8 cellular contexts compared by ENCODE assay signal in the genomic region with DNA sequence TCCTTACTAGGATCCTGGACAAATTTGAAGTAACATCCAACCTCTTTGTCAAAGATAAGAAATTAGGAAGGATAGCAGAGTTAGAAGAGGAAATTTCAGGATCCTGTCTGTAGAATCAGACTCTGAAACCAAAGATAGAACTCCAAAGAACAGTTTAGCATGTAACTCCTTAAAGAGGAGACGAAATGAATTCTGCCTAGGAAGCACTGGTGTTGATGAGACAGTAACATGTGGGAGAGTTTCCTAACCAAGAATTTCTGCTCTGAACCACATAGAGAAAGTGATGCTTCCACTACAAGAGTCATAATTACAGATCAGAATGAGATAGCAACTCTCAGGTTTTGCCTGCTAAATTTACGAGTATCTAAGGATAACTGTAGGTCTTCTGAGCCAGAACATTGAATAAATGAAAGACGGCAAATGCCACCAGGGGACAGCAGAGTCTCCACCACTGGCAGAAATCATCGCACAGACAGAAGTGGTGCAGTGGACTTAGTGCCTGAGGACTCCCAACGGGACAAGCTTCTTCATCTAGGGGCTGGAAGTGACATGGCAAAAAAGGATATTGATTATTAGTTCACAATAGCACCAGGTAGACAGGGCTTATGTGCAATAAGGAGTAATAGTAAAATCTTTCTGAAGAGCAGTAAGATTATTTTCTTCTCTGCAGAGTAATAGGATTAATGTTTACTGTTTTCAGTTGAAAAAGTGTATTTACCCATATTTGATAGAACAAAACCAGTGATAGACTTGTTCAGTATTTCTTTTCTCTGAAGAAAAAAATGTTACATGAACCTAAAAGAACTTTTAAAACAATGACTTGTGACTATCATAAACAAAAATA.
DNase-seq lines count a peak whose midpoint lies in the region; ATAC-seq lines count a peak whose summit lies in the region.

No MANE protein-coding gene starts in this region.

- peak; percentile 88 for ATAC-seq in HG02642 (IDR thresholded peaks at IDR 0.05; ENCODE audit: poor library complexity, unreplicated experiment)

- peak; percentile 2 to 60 (median 18) for DNase-seq in stimulated activated naive CD4-positive, alpha-beta T cell (lab: John Stamatoyannopoulos, UW)
- no peak for DNase-seq in stimulated activated naive CD4-positive, alpha-beta T cell treated with Interleukin-2 at 50 U/mL for 16 hours (lab: John Stamatoyannopoulos, UW)
- DNase-seq in NCI-H146 (lab: John Stamatoyannopoulos, UW): peak; percentile 45
- DNase-seq in UCSD-AML1 (lab: John Stamatoyannopoulos, UW; ENCODE audit: unreplicated experiment): peak; percentile 38
- DNase-seq in caudate nucleus (lab: John Stamatoyannopoulos, UW): peak in 55 of 61 donors; percentile 1 to 73 (median 32)
- DNase-seq in kidney tubule cell (ENCODE audit: low spot score): peak; percentile 71
- DNase-seq in stimulated activated CD4-positive, alpha-beta T cell treated with anti-CD3 and anti-CD28 coated beads, TNF-alpha, amount 100 ng/mL, for 1 hour (ENCODE audit: low read depth in 3 of 3, low spot score in 1 of 3): peak in 2 of 3 donors; percentile 12 to 14

- H3K27ac ChIP-seq in caudate nucleus (ENCODE audit: low read depth, low read length): no peak overlapping the region
